ENCODE assay signal across 16 cellular contexts in the genomic region with DNA sequence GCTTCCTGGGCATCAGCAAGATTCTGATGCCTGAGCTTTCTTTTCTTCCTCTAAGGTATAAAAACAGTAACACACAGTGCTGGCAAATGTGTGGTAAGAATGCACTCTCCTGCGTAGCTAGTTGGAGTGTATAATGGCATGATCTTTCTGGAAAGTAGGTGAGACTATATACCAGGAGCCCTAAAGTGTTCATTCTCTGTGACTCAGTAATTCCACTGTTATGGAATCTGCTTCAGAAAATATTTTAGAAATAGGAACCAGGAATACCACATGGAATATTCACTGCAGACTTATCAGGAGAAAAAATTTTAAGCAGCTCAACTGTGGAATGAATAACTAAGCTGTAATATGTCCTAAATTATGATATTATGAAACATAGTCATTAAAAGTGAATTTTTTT.
"Had no signal": no experiment of that assay in that cellular context is flagged by ENCODE, and none has a peak within 500 bp of the region (broad histone marks: within the 10 kb centered on the region; RNA-seq: fewer than 3 reads in every experiment).

No MANE protein-coding gene starts in this region.

- H3K9me3 Mint-ChIP-seq: activated T-cell treated with anti-CD3 and anti-CD28 coated beads, Interleukin-2, amount 50 U/mL, for 4 hours; memory B cell; natural killer cell had no signal

- H3K4me3 ChIP-seq: heart right ventricle, SK-N-MC, upper lobe of left lung had no signal

- DNase-seq: activated CD4-positive, alpha-beta T cell treated with anti-CD3 and anti-CD28 coated beads, Interleukin-2, amount 50 U/mL, for 1 hour; activated CD4-positive, CD25-positive, alpha-beta regulatory T cell; activated CD8-positive, alpha-beta memory T cell treated with anti-CD3 and anti-CD28 coated beads, Interleukin-2, amount 10 ng/mL, durations not matched to agents 7 days and 5 days; activated gamma-delta T cell; activated T-cell treated with anti-CD3 and anti-CD28 coated beads, Interleukin-2, amount 50 U/mL, for 4 hours; central memory CD4-positive, alpha-beta T cell; cortex of kidney; heart right ventricle; natural killer cell; stimulated activated CD4-positive, alpha-beta T cell treated with anti-CD3 and anti-CD28 coated beads, Interleukin-2, amount 100 ng/mL, for 24 hours; stimulated activated naive CD4-positive, alpha-beta T cell; upper lobe of left lung had no signal

- H3K4me1 Mint-ChIP-seq: activated CD8-positive, alpha-beta memory T cell treated with anti-CD3 and anti-CD28 coated beads, Interleukin-2, amount 10 ng/mL, durations not matched to agents 7 days and 5 days; memory B cell had no signal

- H3K4me3 Mint-ChIP-seq: activated CD8-positive, alpha-beta memory T cell treated with anti-CD3 and anti-CD28 coated beads, Interleukin-2, amount 10 ng/mL, durations not matched to agents 7 days and 5 days; activated naive CD8-positive, alpha-beta T cell; activated T-cell treated with anti-CD3 and anti-CD28 coated beads, Interleukin-2, amount 50 U/mL, for 4 hours; memory B cell; natural killer cell had no signal

- ATAC-seq: activated CD8-positive, alpha-beta memory T cell treated with anti-CD3 and anti-CD28 coated beads, Interleukin-2, amount 10 ng/mL, durations not matched to agents 7 days and 5 days; activated T-cell treated with anti-CD3 and anti-CD28 coated beads, Interleukin-2, amount 50 U/mL, for 4 hours; natural killer cell; sciatic nerve had no signal

- H3K27ac Mint-ChIP-seq: activated CD8-positive, alpha-beta memory T cell treated with anti-CD3 and anti-CD28 coated beads, Interleukin-2, amount 10 ng/mL, durations not matched to agents 7 days and 5 days; activated naive CD8-positive, alpha-beta T cell; memory B cell; natural killer cell had no signal

- H3K27me3 Mint-ChIP-seq: activated CD8-positive, alpha-beta memory T cell treated with anti-CD3 and anti-CD28 coated beads, Interleukin-2, amount 10 ng/mL, durations not matched to agents 7 days and 5 days; activated naive CD8-positive, alpha-beta T cell; memory B cell had no signal
